ENCODE assay signal across 14 cellular contexts in genomic region chr16:17107450-17107849, GRCh38.
DNase-seq lines count a peak whose midpoint lies in the region; ATAC-seq and TF ChIP-seq lines count a peak whose summit lies in the region.
"Had no signal": no experiment of that assay in that cellular context is flagged by ENCODE, and none has a peak within 500 bp of the region (broad histone marks: within the 10 kb centered on the region; RNA-seq: fewer than 3 reads in every experiment).

No MANE protein-coding gene starts in this region.

- no peaks in the 10 kb centered on the region for H3K9me3 Mint-ChIP-seq in H9

- H2AFZ ChIP-seq in H9 (ENCODE audit: low read length), result no peak overlapping the region

- DNase-seq in H9 (no peak), M059J (ENCODE audit: low read depth) (peak; percentile 32), SW480 (ENCODE audit: low spot score) (peak; percentile 64), foreskin fibroblast (no peak), NCI-H1092 (lab: John Stamatoyannopoulos, UW) (no peak)
- DNase-seq: ACHN; BE2C; C1 segment of cervical spinal cord; Caco-2; CD4-positive, CD25-positive, alpha-beta regulatory T cell; GOT3; H7 had no signal

- H4K8ac ChIP-seq in H9 (replicated peaks; ENCODE audit: insufficient read length, low read depth, low read length), result no peak overlapping the region

- H4K5ac ChIP-seq in H9 (ENCODE audit: insufficient read length, low read depth, low read length), result no peak overlapping the region

- no peaks in the 10 kb centered on the region for H4K20me1 ChIP-seq in H9 (ENCODE audit: control insufficient read depth, insufficient read depth, insufficient read length)

- H3K4me1 Mint-ChIP-seq in H9, result peaks cover 28 to 30% of the 10 kb centered on the region in 2 experiments

- no peaks in the 10 kb centered on the region for H3K27me3 ChIP-seq in H9 (ENCODE audit: insufficient read depth, low read length)
- H3K27me3 ChIP-seq: BE2C had no signal

- H3K9ac ChIP-seq in H9 (ENCODE audit: extremely low read depth, insufficient read length, low read length), result no peak overlapping the region

- H2BK12ac ChIP-seq in H9 (ENCODE audit: insufficient read length, low read depth, low read length), result no peak overlapping the region

- TF ChIP-seq CTCF in H9 (conservative IDR thresholded peaks at IDR 0.05), result no peak
- TF ChIP-seq CTCF in foreskin fibroblast (IDR thresholded peaks at IDR 0.05; ENCODE audit: low read depth, low read length), result no peak

- no peak overlapping the region for H3K56ac ChIP-seq in H9 (ENCODE audit: insufficient read length, low read depth, low read length)

- H2BK5ac ChIP-seq in H9 (ENCODE audit: insufficient read length, low read length), result no peak overlapping the region

- H3K79me2 ChIP-seq in H9 (ENCODE audit: insufficient read depth, low read length), result no peaks in the 10 kb centered on the region

- H3K27ac Mint-ChIP-seq in H9, result peak overlapping the region in 2 of 3 experiments; percentile 58 to 68; a peak in 1 of 7 replicates
- H3K27ac Mint-ChIP-seq: CD4-positive, CD25-positive, alpha-beta regulatory T cell had no signal

- H3T11ph ChIP-seq in H9 (ENCODE audit: low read length), result no peak overlapping the region

- no peak overlapping the region for H3K18ac ChIP-seq in H9 (ENCODE audit: insufficient read length, low read depth, low read length)

- H3K9me3 ChIP-seq in H9 (ENCODE audit: control insufficient read depth, low read depth, low read length), result no peaks in the 10 kb centered on the region
- H3K9me3 ChIP-seq: BE2C, Caco-2 had no signal

- no peak overlapping the region for H2BK15ac ChIP-seq in H9 (ENCODE audit: low read depth, low read length)

- no peaks in the 10 kb centered on the region for H3K4me1 ChIP-seq in H9 (ENCODE audit: insufficient read depth, low read length)
- H3K4me1 ChIP-seq: BE2C, Caco-2 had no signal

- no peaks in the 10 kb centered on the region; a peak in 4 of 7 replicates for H3K36me3 Mint-ChIP-seq in H9 (ENCODE audit: insufficient read depth in 1 of 3, low read depth in 3 of 3)

- no peak overlapping the region for H3K4ac ChIP-seq in H9 (ENCODE audit: low read depth, low read length)

- no peaks in the 10 kb centered on the region for H3K79me1 ChIP-seq in H9 (ENCODE audit: insufficient read depth, low read depth, low read length, poor library complexity, severe bottlenecking)

- H3K23me2 ChIP-seq in H9 (ENCODE audit: insufficient read length, low read depth, low read length, poor library complexity, severe bottlenecking), result no peaks in the 10 kb centered on the region

- no peak overlapping the region for H3K23ac ChIP-seq in H9 (ENCODE audit: insufficient read length, low read depth, low read length)

- H2AK5ac ChIP-seq in H9 (ENCODE audit: insufficient read length, low read length), result no peak overlapping the region

- no peak overlapping the region for H3K4me3 Mint-ChIP-seq in H9
- H3K4me3 Mint-ChIP-seq: CD4-positive, CD25-positive, alpha-beta regulatory T cell had no signal

- H4K91ac ChIP-seq in H9 (ENCODE audit: insufficient read length, low read depth, low read length), result no peak overlapping the region

- no CpG with 5 or more reads among the region's 8 CpGs for WGBS in H9 (ENCODE audit: extremely low coverage, insufficient read length, low lambda C conversion rate)

- H3K27ac ChIP-seq in H9 (ENCODE audit: insufficient read length, low read depth, low read length), result no peak overlapping the region

- no peak for ATAC-seq in HG03108 (IDR thresholded peaks at IDR 0.05; ENCODE audit: unreplicated experiment)
- ATAC-seq: K562 had no signal

- H3K4me2 ChIP-seq in H9 (ENCODE audit: insufficient read depth, insufficient read length, low read length), result no peak overlapping the region

- no peak overlapping the region for H3K4me3 ChIP-seq in foreskin fibroblast (ENCODE audit: low read depth in 1 of 2, low read length in 2 of 2)
- H3K4me3 ChIP-seq: K562 had no signal

- no peak overlapping the region for H2BK120ac ChIP-seq in H9 (ENCODE audit: low read depth, low read length, poor library complexity, severe bottlenecking)

- no peaks in the 10 kb centered on the region for H3K27me3 Mint-ChIP-seq in H9 (ENCODE audit: low read depth)
- H3K27me3 Mint-ChIP-seq: CD4-positive, CD25-positive, alpha-beta regulatory T cell had no signal

- no peak overlapping the region for H2BK20ac ChIP-seq in H9 (ENCODE audit: low read depth, low read length, poor library complexity, severe bottlenecking)

- no peak overlapping the region for H3K14ac ChIP-seq in H9 (ENCODE audit: insufficient read depth, low read length)

Comparison
In these comparisons a context has a peak if more than half of its experiments do, and no peak if none do; other contexts are left out.
1. DNase-seq: peak in M059J (single experiment) and SW480 (single experiment); none in H9 (single experiment), foreskin fibroblast (0 of 2) and NCI-H1092 (single experiment).